ENCODE assay signal across 21 cellular contexts in genomic region chr2:241496904-241497877, GRCh38. TPM values are rescaled to one million over a fixed set of nuclear protein-coding genes. Genes with fewer than 3 reads are reported as not detected.
DNase-seq lines count a peak whose midpoint lies in the region; TF ChIP-seq lines count a peak whose summit lies in the region.
"Had no signal": no experiment of that assay in that cellular context is flagged by ENCODE, and none has a peak within 500 bp of the region (broad histone marks: within the 10 kb centered on the region; RNA-seq: fewer than 3 reads in every experiment).

No MANE protein-coding gene starts in this region.

- peaks cover 26% of the 10 kb centered on the region for H3K36me3 ChIP-seq in H7 (replicated peaks; ENCODE audit: control insufficient read depth, insufficient read depth, low read length)

- POLR2A ChIA-PET in RWPE1 (lab: Yijun Ruan, JAX; ENCODE audit: low non-redundant PET): no interaction called here
- POLR2A ChIA-PET in activated CD4-positive, alpha-beta memory T cell treated with anti-CD3 and anti-CD28 coated beads, Interleukin-2, amount 10 ng/mL, durations not matched to agents 7 days and 5 days (lab: Charles Lee): no interaction called here

- H3K4me3 ChIP-seq in H7 (ENCODE audit: insufficient read depth, low read depth, low read length): no peak overlapping the region
- H3K4me3 ChIP-seq: esophagus squamous epithelium, gastroesophageal sphincter, testis had no signal

- CTCF ChIA-PET in RWPE1 (lab: Yijun Ruan, JAX): no interaction called here
- CTCF ChIA-PET in activated CD4-positive, alpha-beta memory T cell treated with anti-CD3 and anti-CD28 coated beads, Interleukin-2, amount 10 ng/mL, durations not matched to agents 7 days and 5 days (lab: Charles Lee): no interaction called here

- no peaks in the 10 kb centered on the region for H3K27me3 Mint-ChIP-seq in progenitor cell of endocrine pancreas
- H3K27me3 Mint-ChIP-seq in activated CD4-positive, alpha-beta memory T cell treated with anti-CD3 and anti-CD28 coated beads, Interleukin-2, amount 10 ng/mL, durations not matched to agents 7 days and 5 days: no peaks in the 10 kb centered on the region
- H3K27me3 Mint-ChIP-seq: brain, IgD-negative memory B cell had no signal

- H3K36me3 Mint-ChIP-seq in progenitor cell of endocrine pancreas (ENCODE audit: insufficient read depth): peaks cover 3% of the 10 kb centered on the region
- peaks cover 11% of the 10 kb centered on the region for H3K36me3 Mint-ChIP-seq in activated CD4-positive, alpha-beta memory T cell treated with anti-CD3 and anti-CD28 coated beads, Interleukin-2, amount 10 ng/mL, durations not matched to agents 7 days and 5 days (ENCODE audit: low read depth)

- TF ChIP-seq CTCF in RWPE1 (conservative IDR thresholded peaks at IDR 0.05; ENCODE audit: low read depth) (no peak), progenitor cell of endocrine pancreas (IDR thresholded peaks at IDR 0.05; ENCODE audit: unreplicated experiment) (no peak)

- H3K27me3 ChIP-seq in H7 (ENCODE audit: control insufficient read depth, insufficient read depth, low read length): no peaks in the 10 kb centered on the region
- H3K27me3 ChIP-seq: esophagus squamous epithelium, gastroesophageal sphincter, testis had no signal

- no peaks in the 10 kb centered on the region for H3K9me3 Mint-ChIP-seq in progenitor cell of endocrine pancreas (ENCODE audit: low read depth)
- H3K9me3 Mint-ChIP-seq in activated CD4-positive, alpha-beta memory T cell treated with anti-CD3 and anti-CD28 coated beads, Interleukin-2, amount 10 ng/mL, durations not matched to agents 7 days and 5 days: no peaks in the 10 kb centered on the region
- H3K9me3 Mint-ChIP-seq: brain; CD8-positive, alpha-beta T cell; IgD-negative memory B cell had no signal

- H3K27ac Mint-ChIP-seq in progenitor cell of endocrine pancreas: peak overlapping the region; percentile 62
- no peak overlapping the region for H3K27ac Mint-ChIP-seq in activated CD4-positive, alpha-beta memory T cell treated with anti-CD3 and anti-CD28 coated beads, Interleukin-2, amount 10 ng/mL, durations not matched to agents 7 days and 5 days
- H3K27ac Mint-ChIP-seq: activated CD8-positive, alpha-beta T cell treated with anti-CD3 and anti-CD28 coated beads, Interleukin-2, amount 10 ng/mL, durations not matched to agents 7 days and 5 days; CD8-positive, alpha-beta T cell; IgD-negative memory B cell had no signal

- DNase-seq in H7 (peak; percentile 45), NCI-H2029 treated with DMSO at 0.1 percent for 48 hours (lab: John Stamatoyannopoulos, UW) (peak; percentile 7), RWPE1 (ENCODE audit: low spot score) (no peak), progenitor cell of endocrine pancreas (ENCODE audit: low spot score, unreplicated experiment) (no peak), NCI-H345 (lab: John Stamatoyannopoulos, UW) (no peak), HPDE6-E6E7 (ENCODE audit: extremely low spot score) (no peak)
- no peak for DNase-seq in activated CD4-positive, alpha-beta memory T cell treated with anti-CD3 and anti-CD28 coated beads, Interleukin-2, amount 10 ng/mL, durations not matched to agents 7 days and 5 days
- DNase-seq: activated CD4-positive, CD25-positive, alpha-beta regulatory T cell treated with anti-CD3 and anti-CD28 coated beads, Interleukin-2, amount 50 U/mL, for 72 hours; activated CD8-positive, alpha-beta T cell treated with anti-CD3 and anti-CD28 coated beads, Interleukin-2, amount 10 ng/mL, durations not matched to agents 7 days and 5 days; activated gamma-delta T cell; AML-193; CD8-positive, alpha-beta T cell; esophagus squamous epithelium; hypothalamus; left ventricle myocardium superior; midbrain; NCI-H1436 treated with DMSO at 0.1 percent for 48 hours; testis had no signal

- no peak overlapping the region for H3K4me3 Mint-ChIP-seq in progenitor cell of endocrine pancreas (ENCODE audit: low read depth)
- no peak overlapping the region for H3K4me3 Mint-ChIP-seq in activated CD4-positive, alpha-beta memory T cell treated with anti-CD3 and anti-CD28 coated beads, Interleukin-2, amount 10 ng/mL, durations not matched to agents 7 days and 5 days
- H3K4me3 Mint-ChIP-seq: activated CD8-positive, alpha-beta T cell treated with anti-CD3 and anti-CD28 coated beads, Interleukin-2, amount 10 ng/mL, durations not matched to agents 7 days and 5 days; brain; CD8-positive, alpha-beta T cell; IgD-negative memory B cell had no signal

- peak overlapping the region; percentile 37; the same call in 1 of the 2 replicates for H3K27ac ChIP-seq in RWPE1
- H3K27ac ChIP-seq: esophagus squamous epithelium, gastroesophageal sphincter, testis had no signal

- no peaks in the 10 kb centered on the region for H3K4me1 Mint-ChIP-seq in progenitor cell of endocrine pancreas (ENCODE audit: low read depth)
- H3K4me1 Mint-ChIP-seq in activated CD4-positive, alpha-beta memory T cell treated with anti-CD3 and anti-CD28 coated beads, Interleukin-2, amount 10 ng/mL, durations not matched to agents 7 days and 5 days: no peaks in the 10 kb centered on the region
- H3K4me1 Mint-ChIP-seq: IgD-negative memory B cell had no signal

RNA-seq across cellular contexts. Expression of gene STK25, which starts 11.2 kb away (rescaled TPM):
- total RNA-seq in H7 (2014; rRNA removed; shearing (Covaris generic)): 353 and 443 TPM in 2 replicates
- 217 and 226 TPM in 2 replicates for total RNA-seq in progenitor cell of endocrine pancreas
- total RNA-seq in activated CD4-positive, alpha-beta memory T cell treated with anti-CD3 and anti-CD28 coated beads, Interleukin-2, amount 10 ng/mL, durations not matched to agents 7 days and 5 days: 100 to 1,000 TPM in 1 of 2 experiments, 10 to 100 TPM in 1; 98.8 to 108 TPM

Comparison
In these comparisons a context has a peak if more than half of its experiments do, and no peak if none do; other contexts are left out.
1. DNase-seq: peak in H7 (single experiment) and NCI-H2029 treated with DMSO at 0.1 percent for 48 hours (single experiment); none in RWPE1 (single experiment), progenitor cell of endocrine pancreas (single experiment), NCI-H345 (single experiment), HPDE6-E6E7 (single experiment) and activated CD4-positive, alpha-beta memory T cell treated with anti-CD3 and anti-CD28 coated beads, Interleukin-2, amount 10 ng/mL, durations not matched to agents 7 days and 5 days (single experiment).